ENCODE assay signal across 1 cellular context in the genomic region with DNA sequence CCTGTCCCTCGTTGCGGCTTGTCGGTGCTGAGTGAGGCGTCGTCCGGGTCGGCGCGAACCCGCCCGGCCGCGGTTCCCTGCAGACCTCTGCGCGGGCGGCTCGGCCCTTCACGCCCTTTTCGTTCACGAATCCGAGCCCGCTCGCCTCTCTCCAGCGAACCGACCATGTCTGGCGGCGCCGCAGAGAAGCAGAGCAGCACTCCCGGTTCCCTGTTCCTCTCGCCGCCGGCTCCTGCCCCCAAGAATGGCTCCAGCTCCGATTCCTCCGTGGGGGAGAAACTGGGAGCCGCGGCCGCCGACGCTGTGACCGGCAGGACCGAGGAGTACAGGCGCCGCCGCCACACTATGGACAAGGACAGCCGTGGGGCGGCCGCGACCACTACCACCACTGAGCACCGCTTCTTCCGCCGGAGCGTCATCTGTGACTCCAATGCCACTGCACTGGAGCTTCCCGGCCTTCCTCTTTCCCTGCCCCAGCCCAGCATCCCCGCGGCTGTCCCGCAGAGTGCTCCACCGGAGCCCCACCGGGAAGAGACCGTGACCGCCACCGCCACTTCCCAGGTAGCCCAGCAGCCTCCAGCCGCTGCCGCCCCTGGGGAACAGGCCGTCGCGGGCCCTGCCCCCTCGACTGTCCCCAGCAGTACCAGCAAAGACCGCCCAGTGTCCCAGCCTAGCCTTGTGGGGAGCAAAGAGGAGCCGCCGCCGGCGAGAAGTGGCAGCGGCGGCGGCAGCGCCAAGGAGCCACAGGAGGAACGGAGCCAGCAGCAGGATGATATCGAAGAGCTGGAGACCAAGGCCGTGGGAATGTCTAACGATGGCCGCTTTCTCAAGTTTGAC.
TF ChIP-seq lines count a peak whose summit lies in the region.

No MANE protein-coding gene starts in this region.

TF ChIP-seq in HEK293, 187 proteins besides CTCF, POLR2A, EP300 and RAD21 (continued from another document):
- TF ChIP-seq MYNN (tag by site-specific recombination; IDR thresholded peaks at IDR 0.05; ENCODE audit: borderline replicate concordance), result no peak
- peak; percentile 40; the same call in 1 of the 2 replicates for TF ChIP-seq KLF8 (tag by site-specific recombination; IDR thresholded peaks at IDR 0.05)
- TF ChIP-seq, protein P1, sequence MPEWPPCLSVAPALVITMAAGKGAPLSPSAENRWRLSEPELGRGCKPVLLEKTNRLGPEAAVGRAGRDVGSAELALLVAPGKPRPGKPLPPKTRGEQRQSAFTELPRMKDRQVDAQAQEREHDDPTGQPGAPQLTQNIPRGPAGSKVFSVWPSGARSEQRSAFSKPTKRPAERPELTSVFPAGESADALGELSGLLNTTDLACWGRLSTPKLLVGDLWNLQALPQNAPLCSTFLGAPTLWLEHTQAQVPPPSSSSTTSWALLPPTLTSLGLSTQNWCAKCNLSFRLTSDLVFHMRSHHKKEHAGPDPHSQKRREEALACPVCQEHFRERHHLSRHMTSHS (tag by site-specific recombination; IDR thresholded peaks at IDR 0.05), result no peak
- TF ChIP-seq, protein P2, sequence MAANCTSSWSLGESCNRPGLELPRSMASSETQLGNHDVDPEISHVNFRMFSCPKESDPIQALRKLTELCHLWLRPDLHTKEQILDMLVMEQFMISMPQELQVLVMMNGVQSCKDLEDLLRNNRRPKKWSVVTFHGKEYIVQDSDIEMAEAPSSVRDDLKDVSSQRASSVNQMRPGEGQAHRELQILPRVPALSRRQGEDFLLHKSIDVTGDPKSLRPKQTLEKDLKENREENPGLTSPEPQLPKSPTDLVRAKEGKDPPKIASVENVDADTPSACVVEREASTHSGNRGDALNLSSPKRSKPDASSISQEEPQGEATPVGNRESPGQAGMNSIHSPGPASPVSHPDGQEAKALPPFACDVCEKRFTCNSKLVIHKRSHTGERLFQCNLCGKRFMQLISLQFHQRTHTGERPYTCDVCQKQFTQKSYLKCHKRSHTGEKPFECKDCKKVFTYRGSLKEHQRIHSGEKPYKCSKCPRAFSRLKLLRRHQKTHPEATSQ (tag by site-specific recombination; IDR thresholded peaks at IDR 0.05), result no peak
- no peak for TF ChIP-seq ZNF677 (tag by site-specific recombination; IDR thresholded peaks at IDR 0.05)
- TF ChIP-seq GLI2 (tag by site-specific recombination; IDR thresholded peaks at IDR 0.05; ENCODE audit: borderline replicate concordance, low read depth), result no peak
- TF ChIP-seq ZXDB (tag by site-specific recombination; IDR thresholded peaks at IDR 0.05), result peak; percentile 25; the same call in 1 of the 2 replicates
- TF ChIP-seq, protein P3, sequence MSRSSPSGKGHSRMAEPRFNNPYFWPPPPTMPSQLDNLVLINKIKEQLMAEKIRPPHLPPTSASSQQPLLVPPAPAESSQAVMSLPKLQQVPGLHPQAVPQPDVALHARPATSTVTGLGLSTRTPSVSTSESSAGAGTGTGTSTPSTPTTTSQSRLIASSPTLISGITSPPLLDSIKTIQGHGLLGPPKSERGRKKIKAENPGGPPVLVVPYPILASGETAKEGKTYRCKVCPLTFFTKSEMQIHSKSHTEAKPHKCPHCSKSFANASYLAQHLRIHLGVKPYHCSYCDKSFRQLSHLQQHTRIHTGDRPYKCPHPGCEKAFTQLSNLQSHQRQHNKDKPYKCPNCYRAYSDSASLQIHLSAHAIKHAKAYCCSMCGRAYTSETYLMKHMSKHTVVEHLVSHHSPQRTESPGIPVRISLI (tag by site-specific recombination; IDR thresholded peaks at IDR 0.05), result no peak
- no peak for TF ChIP-seq ZNF302 (tag by site-specific recombination; IDR thresholded peaks at IDR 0.05; ENCODE audit: low read depth)
- TF ChIP-seq ZNF292 (tag by site-specific recombination; IDR thresholded peaks at IDR 0.05; ENCODE audit: borderline replicate concordance, low read depth), result no peak
- TF ChIP-seq REPIN1 (tag by site-specific recombination; IDR thresholded peaks at IDR 0.05; ENCODE audit: low read depth), result no peak
- TF ChIP-seq ZNF530 (tag by site-specific recombination; IDR thresholded peaks at IDR 0.05; ENCODE audit: low read depth), result no peak
- TF ChIP-seq ZNF670 (tag by site-specific recombination; IDR thresholded peaks at IDR 0.05; ENCODE audit: low read depth), result no peak
- peak; percentile 51; the same call in 1 of the 2 replicates for TF ChIP-seq ZNF600 (tag by site-specific recombination; IDR thresholded peaks at IDR 0.05)
- TF ChIP-seq, protein P4, sequence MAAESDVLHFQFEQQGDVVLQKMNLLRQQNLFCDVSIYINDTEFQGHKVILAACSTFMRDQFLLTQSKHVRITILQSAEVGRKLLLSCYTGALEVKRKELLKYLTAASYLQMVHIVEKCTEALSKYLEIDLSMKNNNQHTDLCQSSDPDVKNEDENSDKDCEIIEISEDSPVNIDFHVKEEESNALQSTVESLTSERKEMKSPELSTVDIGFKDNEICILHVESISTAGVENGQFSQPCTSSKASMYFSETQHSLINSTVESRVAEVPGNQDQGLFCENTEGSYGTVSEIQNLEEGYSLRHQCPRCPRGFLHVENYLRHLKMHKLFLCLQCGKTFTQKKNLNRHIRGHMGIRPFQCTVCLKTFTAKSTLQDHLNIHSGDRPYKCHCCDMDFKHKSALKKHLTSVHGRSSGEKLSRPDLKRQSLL (tag by site-specific recombination; IDR thresholded peaks at IDR 0.05), result peak; percentile 22; the same call in 1 of the 2 replicates
- no peak for TF ChIP-seq ZNF157 (tag by site-specific recombination; IDR thresholded peaks at IDR 0.05)
- TF ChIP-seq, protein P5, sequence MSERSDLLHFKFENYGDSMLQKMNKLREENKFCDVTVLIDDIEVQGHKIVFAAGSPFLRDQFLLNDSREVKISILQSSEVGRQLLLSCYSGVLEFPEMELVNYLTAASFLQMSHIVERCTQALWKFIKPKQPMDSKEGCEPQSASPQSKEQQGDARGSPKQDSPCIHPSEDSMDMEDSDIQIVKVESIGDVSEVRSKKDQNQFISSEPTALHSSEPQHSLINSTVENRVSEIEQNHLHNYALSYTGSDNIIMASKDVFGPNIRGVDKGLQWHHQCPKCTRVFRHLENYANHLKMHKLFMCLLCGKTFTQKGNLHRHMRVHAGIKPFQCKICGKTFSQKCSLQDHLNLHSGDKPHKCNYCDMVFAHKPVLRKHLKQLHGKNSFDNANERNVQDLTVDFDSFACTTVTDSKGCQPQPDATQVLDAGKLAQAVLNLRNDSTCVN (tag by site-specific recombination; optimal IDR thresholded peaks at IDR 0.05), result peak; percentile 88
